Comparison of ENCODE assay signal across 17 cellular contexts in the genomic region with DNA sequence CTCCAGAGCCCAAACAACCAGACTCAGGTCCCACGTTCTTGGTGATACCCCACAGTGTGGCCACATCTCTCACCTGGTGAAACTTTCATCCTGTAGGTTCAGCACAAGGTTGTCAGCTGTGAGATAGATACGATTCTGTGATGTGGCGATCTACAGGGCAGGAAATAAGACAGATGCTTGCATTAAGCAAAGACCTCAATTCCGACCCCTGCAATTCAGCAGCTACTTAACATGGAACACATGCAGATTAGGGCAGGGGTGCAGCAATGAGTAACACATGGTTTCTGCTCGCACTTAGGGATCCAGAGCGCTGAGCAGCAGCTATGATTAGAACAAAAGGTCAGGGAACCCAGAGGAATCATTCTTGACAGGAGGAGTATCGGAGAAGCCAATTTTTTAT. TPM values are rescaled to one million over a fixed set of nuclear protein-coding genes. Genes with fewer than 3 reads are reported as not detected.
DNase-seq lines count a peak whose midpoint lies in the region; ATAC-seq and TF ChIP-seq lines count a peak whose summit lies in the region.
"Had no signal": no experiment of that assay in that cellular context is flagged by ENCODE, and none has a peak within 500 bp of the region (broad histone marks: within the 10 kb centered on the region; RNA-seq: fewer than 3 reads in every experiment).

No MANE protein-coding gene starts in this region.

- H3K27me3 Mint-ChIP-seq in activated T-cell treated with anti-CD3 and anti-CD28 coated beads, Interleukin-2, amount 50 U/mL, for 24 hours: no peaks in the 10 kb centered on the region
- no peaks in the 10 kb centered on the region for H3K27me3 Mint-ChIP-seq in progenitor cell of endocrine pancreas

- H3K9me3 ChIP-seq in SK-N-MC (ENCODE audit: low read depth, low read length): no peaks in the 10 kb centered on the region
- H3K9me3 ChIP-seq: thyroid gland had no signal

- H3K36me3 ChIP-seq in SK-N-MC (ENCODE audit: insufficient read depth, low read length): peaks cover 43% of the 10 kb centered on the region

- peak overlapping the region; percentile 100 for H3K27ac Mint-ChIP-seq in activated T-cell treated with anti-CD3 and anti-CD28 coated beads, Interleukin-2, amount 50 U/mL, for 24 hours
- peak overlapping the region; percentile 90 for H3K27ac Mint-ChIP-seq in progenitor cell of endocrine pancreas

- ATAC-seq in HG03442 (IDR thresholded peaks at IDR 0.05; ENCODE audit: unreplicated experiment) (no peak), HG02588 (IDR thresholded peaks at IDR 0.05; ENCODE audit: unreplicated experiment) (no peak)
- ATAC-seq: left lobe of liver, PC-3 had no signal

- no peak overlapping the region for H3K4me3 ChIP-seq in SK-N-MC
- H3K4me3 ChIP-seq in choroid plexus epithelial cell (ENCODE audit: low read depth, low read length): no peak overlapping the region
- H3K4me3 ChIP-seq: thyroid gland had no signal

- peaks cover 86% of the 10 kb centered on the region for H3K36me3 Mint-ChIP-seq in activated T-cell treated with anti-CD3 and anti-CD28 coated beads, Interleukin-2, amount 50 U/mL, for 24 hours (ENCODE audit: low read depth)
- peaks cover 22% of the 10 kb centered on the region for H3K36me3 Mint-ChIP-seq in progenitor cell of endocrine pancreas (ENCODE audit: insufficient read depth)

- TF ChIP-seq CTCF in choroid plexus epithelial cell (conservative IDR thresholded peaks at IDR 0.05; ENCODE audit: low read depth, low read length) (no peak), progenitor cell of endocrine pancreas (IDR thresholded peaks at IDR 0.05; ENCODE audit: unreplicated experiment) (no peak)

- H3K4me3 Mint-ChIP-seq in activated T-cell treated with anti-CD3 and anti-CD28 coated beads, Interleukin-2, amount 50 U/mL, for 24 hours: peak overlapping the region; percentile 53
- H3K4me3 Mint-ChIP-seq in progenitor cell of endocrine pancreas (ENCODE audit: low read depth): no peak overlapping the region

- H3K4me1 Mint-ChIP-seq in activated T-cell treated with anti-CD3 and anti-CD28 coated beads, Interleukin-2, amount 50 U/mL, for 24 hours (ENCODE audit: low read depth): peaks cover 71% of the 10 kb centered on the region
- H3K4me1 Mint-ChIP-seq in progenitor cell of endocrine pancreas (ENCODE audit: low read depth): peaks cover 54% of the 10 kb centered on the region

- H3K9ac ChIP-seq in SK-N-MC (ENCODE audit: insufficient read length): no peak overlapping the region

- no peak for DNase-seq in activated T-cell treated with anti-CD3 and anti-CD28 coated beads, Interleukin-2, amount 50 U/mL, for 24 hours
- DNase-seq in activated T-cell treated with anti-CD3 and anti-CD28 coated beads for 4 hours: no peak
- no peak for DNase-seq in SK-N-MC (ENCODE audit: low read depth, low spot score)
- DNase-seq in choroid plexus epithelial cell (ENCODE audit: low read depth): peak; percentile 69
- DNase-seq in progenitor cell of endocrine pancreas (ENCODE audit: low spot score, unreplicated experiment): no peak
- DNase-seq in stimulated activated CD4-positive, alpha-beta T cell treated with anti-CD3 and anti-CD28 coated beads, Interleukin-1b, Interleukin-23, amount 100 ng/mL, for 48 hours: no peak
- DNase-seq: activated CD4-positive, CD25-positive, alpha-beta regulatory T cell; NCI-H187 treated with DMSO at 0.1 percent for 48 hours; NCI-H526; PC-3; retina; thyroid gland had no signal

- no peaks in the 10 kb centered on the region for H3K9me3 Mint-ChIP-seq in activated T-cell treated with anti-CD3 and anti-CD28 coated beads, Interleukin-2, amount 50 U/mL, for 24 hours
- no peaks in the 10 kb centered on the region for H3K9me3 Mint-ChIP-seq in progenitor cell of endocrine pancreas (ENCODE audit: low read depth)

- peak overlapping the region; percentile 84; the same call in 1 of the 2 replicates for H3K27ac ChIP-seq in SK-N-MC
- H3K27ac ChIP-seq: thyroid gland had no signal

RNA-seq across cellular contexts. Expression of a gene that starts 4.1 kb away (rescaled TPM):
- total RNA-seq in progenitor cell of endocrine pancreas: 339 and 353 TPM in 2 replicates

RNA-seq across cellular contexts. Expression of a gene that starts 4.4 kb away (rescaled TPM):
- total RNA-seq in progenitor cell of endocrine pancreas: 67.9 and 73.1 TPM in 2 replicates

RNA-seq across cellular contexts. Expression of a gene that starts 15.2 kb away (rescaled TPM):
- 65.4 and 70.2 TPM in 2 replicates for total RNA-seq in progenitor cell of endocrine pancreas

RNA-seq across cellular contexts. Expression of a gene that starts 22.5 kb away (rescaled TPM):
- total RNA-seq in progenitor cell of endocrine pancreas: 268 and 277 TPM in 2 replicates

RNA-seq across cellular contexts. Expression of a gene that starts 22.7 kb away (rescaled TPM):
- total RNA-seq in progenitor cell of endocrine pancreas: not detected in 2 replicates
- total RNA-seq: dermis microvascular lymphatic vessel endothelial cell, left lobe of liver, myocyte, PC-3, thyroid gland had no signal
